In genomic region chr1:167440776-167441175, GRCh38 we compare ENCODE assay signal across 27 cellular contexts.
DNase-seq lines count a peak whose midpoint lies in the region; ATAC-seq, FAIRE-seq and TF ChIP-seq lines count a peak whose summit lies in the region.
"Had no signal": no experiment of that assay in that cellular context is flagged by ENCODE, and none has a peak within 500 bp of the region (broad histone marks: within the 10 kb centered on the region; RNA-seq: fewer than 3 reads in every experiment).

No MANE protein-coding gene starts in this region.

- TF ChIP-seq POLR2A in vagina (IDR thresholded peaks at IDR 0.05): no peak

- CTCF ChIA-PET in T-cell (lab: Charles Lee): interaction anchor here (0.6 to 1.9 kb wide), 13 partner anchors 9 to 374 kb away, joined by 3 to 6 read pairs (median 3); partner anchors contain the start of gene CD247 (in 1 of the 2)

- H3K27me3 Mint-ChIP-seq in T-cell: no peaks in the 10 kb centered on the region
- H3K27me3 Mint-ChIP-seq in endodermal cell (ENCODE audit: insufficient read depth): peaks cover 48% of the 10 kb centered on the region

- no peaks in the 10 kb centered on the region for H4K20me1 ChIP-seq in osteoblast (ENCODE audit: insufficient read depth, low read length)

- POLR2A ChIA-PET in T-cell (lab: Charles Lee): interaction anchor here in 1 of 2 donors (0.5 kb wide), 1 partner anchor 220 kb away, joined by 7 read pairs; the partner anchor contains the start of gene POU2F1

- H3K9me3 Mint-ChIP-seq in T-cell (no peaks in the 10 kb centered on the region), endodermal cell (no peaks in the 10 kb centered on the region)
- H3K9me3 Mint-ChIP-seq: activated naive CD4-positive, alpha-beta T cell treated with anti-CD3 and anti-CD28 coated beads, Interleukin-2, amount 50 U/mL, for 72 hours; activated T-helper 2 cell treated with anti-CD3 and anti-CD28 coated beads, Interferon-gamma antibody, Interleukin-2, Interleukin-4, amounts not matched to agents 10 μg/mL and 5 μg/mL and 100 μg/mL, durations not matched to agents 14 hours and 24 hours and 36 hours had no signal

- H3K4me2 ChIP-seq in osteoblast (ENCODE audit: insufficient read depth, low read length): no peak overlapping the region

- no peak overlapping the region for H3K9ac ChIP-seq in endodermal cell (ENCODE audit: extremely low read depth, low read length, poor library complexity, severe bottlenecking)
- H3K9ac ChIP-seq: GM23248 had no signal

- ATAC-seq in Right ventricle myocardium inferior: no peak
- no peak for ATAC-seq in heart right ventricle
- no peak for ATAC-seq in T-cell (replicated peaks in 1 of 4)
- ATAC-seq in GM18517 (IDR thresholded peaks at IDR 0.05; ENCODE audit: unreplicated experiment): no peak
- ATAC-seq: activated naive CD4-positive, alpha-beta T cell treated with anti-CD3 and anti-CD28 coated beads, Interleukin-2, amount 50 U/mL, for 72 hours; Panc1 had no signal

- intact Hi-C loops in Right ventricle myocardium inferior (cut with DNase I) (loop anchor here (2.0 kb wide), 1 partner anchor 374 kb away; no protein-coding TSS in a partner anchor), heart right ventricle (cut with DNase I) (loop anchor here (1.0 to 10.0 kb wide), 9 partner anchors 38 to 374 kb away; no protein-coding TSS in a partner anchor), vagina (cut with DNase I) (loop anchor here (5.0 kb wide), 2 partner anchors 173 to 373 kb away; no protein-coding TSS in a partner anchor)

- no peak overlapping the region for H3K27ac ChIP-seq in heart right ventricle
- H3K27ac ChIP-seq in endodermal cell (ENCODE audit: low read depth, low read length): no peak overlapping the region
- no peak overlapping the region for H3K27ac ChIP-seq in vagina
- H3K27ac ChIP-seq in osteoblast (ENCODE audit: low read depth, low read length): no peak overlapping the region
- H3K27ac ChIP-seq: GM23248, sigmoid colon had no signal

- H3K9me3 ChIP-seq in heart right ventricle (no peaks in the 10 kb centered on the region), endodermal cell (ENCODE audit: control insufficient read depth, low read length) (no peaks in the 10 kb centered on the region), vagina (no peaks in the 10 kb centered on the region), osteoblast (ENCODE audit: low read depth, low read length) (no peaks in the 10 kb centered on the region)
- H3K9me3 ChIP-seq: Caco-2, sigmoid colon, transverse colon had no signal

- H3K4me1 Mint-ChIP-seq in T-cell: peaks cover 91 to 95% (median 91%) of the 10 kb centered on the region in 3 donors
- no peaks in the 10 kb centered on the region for H3K4me1 Mint-ChIP-seq in endodermal cell

- H3K4me3 Mint-ChIP-seq in T-cell (peak overlapping the region in 1 of 3 donors; percentile 63), endodermal cell (no peak overlapping the region)

- peaks cover 0 to 24% (median 11%) of the 10 kb centered on the region in 7 donors for H3K27me3 ChIP-seq in heart right ventricle
- H3K27me3 ChIP-seq in endodermal cell (ENCODE audit: control insufficient read depth, insufficient read depth, low read length, poor library complexity, severe bottlenecking): peaks cover 35% of the 10 kb centered on the region
- H3K27me3 ChIP-seq in vagina: no peaks in the 10 kb centered on the region
- H3K27me3 ChIP-seq in osteoblast (ENCODE audit: insufficient read depth, low read length): peaks cover 16% of the 10 kb centered on the region

- no peak for FAIRE-seq in frontal cortex (lab: Jason Lieb, UNC)
- FAIRE-seq: astrocyte had no signal

- H3K4me1 ChIP-seq in heart right ventricle (peaks cover 0 to 19% (median 9%) of the 10 kb centered on the region in 9 donors), endodermal cell (ENCODE audit: control insufficient read depth, insufficient read depth, low read length) (no peaks in the 10 kb centered on the region), vagina (peaks cover 16% of the 10 kb centered on the region), osteoblast (ENCODE audit: insufficient read depth, low read length) (no peaks in the 10 kb centered on the region)
- H3K4me1 ChIP-seq: Caco-2 had no signal

- no peak overlapping the region for H2AFZ ChIP-seq in osteoblast (ENCODE audit: low read length)
- H2AFZ ChIP-seq: GM23248 had no signal

- peak overlapping the region; percentile 97 to 98 for H3K27ac Mint-ChIP-seq in T-cell
- H3K27ac Mint-ChIP-seq in endodermal cell: no peak overlapping the region

- H3K4me3 ChIP-seq in heart right ventricle: no peak overlapping the region
- H3K4me3 ChIP-seq in endodermal cell (ENCODE audit: low read length): no peak overlapping the region
- no peak overlapping the region for H3K4me3 ChIP-seq in vagina
- no peak overlapping the region for H3K4me3 ChIP-seq in osteoblast (ENCODE audit: insufficient read depth, low read length)
- H3K4me3 ChIP-seq: GM23248, sigmoid colon, transverse colon had no signal

- H3K79me2 ChIP-seq in osteoblast (ENCODE audit: insufficient read depth, low read length): no peaks in the 10 kb centered on the region

- DNase-seq in Right ventricle myocardium inferior (ENCODE audit: missing footprints): peak; percentile 46
- no peak for DNase-seq in heart right ventricle
- no peak for DNase-seq in T-cell
- peak; percentile 32 for DNase-seq in endodermal cell
- peak; percentile 72 to 84 for DNase-seq in vagina (ENCODE audit: extremely low spot score in 2 of 2)
- DNase-seq in osteoblast (ENCODE audit: insufficient read length, low spot score, missing footprints): no peak
- DNase-seq in frontal cortex (ENCODE audit: low spot score in 2 of 2): no peak
- DNase-seq: Caco-2; cortex of kidney; DND-41; effector memory CD4-positive, alpha-beta T cell; erythroblast; GF-D8; GM23248; MV-4-11; NCI-H1436 treated with DMSO at 0.1 percent for 48 hours; NCI-H774; SHP77; sigmoid colon; stimulated activated CD4-positive, alpha-beta T cell treated with anti-CD3 and anti-CD28 coated beads, Interleukin-12 subunit alpha, Interleukin-12 subunit beta, amount 100 ng/mL, for 4 hours; stimulated activated CD4-positive, alpha-beta T cell treated with anti-CD3 and anti-CD28 coated beads, Interleukin-2, amount 100 ng/mL, for 48 hours; transverse colon had no signal

- H3K36me3 Mint-ChIP-seq in T-cell: peaks cover 40% of the 10 kb centered on the region
- no peaks in the 10 kb centered on the region for H3K36me3 Mint-ChIP-seq in endodermal cell (ENCODE audit: low read depth)

- TF ChIP-seq CTCF in heart right ventricle (IDR thresholded peaks at IDR 0.05) (no peak), endodermal cell (conservative IDR thresholded peaks at IDR 0.05) (no peak), vagina (IDR thresholded peaks at IDR 0.05) (no peak), osteoblast (IDR thresholded peaks at IDR 0.05; ENCODE audit: extremely low read depth, low read depth, low read length) (no peak)

- H3K36me3 ChIP-seq in heart right ventricle: no peaks in the 10 kb centered on the region
- H3K36me3 ChIP-seq in endodermal cell (ENCODE audit: control insufficient read depth, insufficient read depth, low read length): no peaks in the 10 kb centered on the region
- H3K36me3 ChIP-seq in vagina: no peaks in the 10 kb centered on the region
- no peaks in the 10 kb centered on the region for H3K36me3 ChIP-seq in osteoblast (ENCODE audit: insufficient read depth, low read length)
- H3K36me3 ChIP-seq: sigmoid colon, transverse colon had no signal

- 91 to 95% methylated on average over 8 of the region's 8 CpGs for WGBS in heart right ventricle, 2 donors
- 96% methylated on average over 5 to 8 of the region's 8 CpGs for WGBS in endodermal cell (ENCODE audit: insufficient coverage in 1 of 2, insufficient read length in 1 of 2), 2 experiments

Comparison
In these comparisons a context has a peak if more than half of its experiments do, and no peak if none do; other contexts are left out.
1. DNase-seq: peak in Right ventricle myocardium inferior (single experiment), endodermal cell (single experiment) and vagina (2 of 2); none in heart right ventricle (0 of 2), T-cell (0 of 34), osteoblast (single experiment) and frontal cortex (0 of 2).